Comparison of ENCODE assay signal across 9 cellular contexts in the genomic region with DNA sequence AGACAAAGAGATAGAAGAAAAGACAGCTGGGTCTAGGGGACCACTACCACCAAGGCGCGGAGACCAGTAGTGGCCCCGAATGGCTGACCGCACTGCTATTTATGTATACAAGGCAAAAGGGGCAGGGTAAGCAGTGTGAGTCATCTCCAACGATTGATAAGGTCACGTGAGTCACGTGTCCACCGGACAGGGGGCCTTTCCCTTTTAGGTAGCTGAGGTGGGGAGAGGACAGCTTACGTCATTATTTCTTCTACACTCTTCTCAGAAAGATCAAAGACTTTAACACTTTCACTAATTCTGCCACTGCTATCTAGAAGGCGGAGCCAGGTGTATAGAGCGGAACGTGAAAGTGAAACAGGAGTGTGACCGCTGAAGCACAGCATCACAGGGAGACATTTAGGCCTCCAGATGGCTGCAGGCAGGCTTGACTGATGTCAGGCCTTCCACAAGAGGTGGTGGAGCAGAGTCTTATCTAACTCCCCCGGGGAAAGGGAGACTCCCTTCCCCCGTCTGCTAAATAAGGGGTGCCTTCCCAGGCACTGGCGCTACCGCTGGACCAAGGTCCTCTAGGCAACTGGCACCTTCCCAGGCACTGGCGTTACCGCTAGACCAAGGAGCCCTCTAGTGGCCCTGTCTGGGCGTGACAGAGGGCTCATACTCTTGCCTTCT. TPM values are rescaled to one million over a fixed set of nuclear protein-coding genes. Genes with fewer than 3 reads are reported as not detected.
DNase-seq lines count a peak whose midpoint lies in the region; ATAC-seq, FAIRE-seq and TF ChIP-seq lines count a peak whose summit lies in the region.
"Had no signal": no experiment of that assay in that cellular context is flagged by ENCODE, and none has a peak within 500 bp of the region (broad histone marks: within the 10 kb centered on the region; RNA-seq: fewer than 3 reads in every experiment).

No MANE protein-coding gene starts in this region.

- TF ChIP-seq CTCF in CD14-positive monocyte (IDR thresholded peaks at IDR 0.05) (peak; percentile 90), foreskin fibroblast (IDR thresholded peaks at IDR 0.05; ENCODE audit: low read depth, low read length) (peak; percentile 55), pancreas (IDR thresholded peaks at IDR 0.05) (peak; percentile 59 to 68 (median 64))

- peak; percentile 93 for ATAC-seq in GM18907 (IDR thresholded peaks at IDR 0.05; ENCODE audit: unreplicated experiment)
- peak; percentile 89 for ATAC-seq in HG03045 (IDR thresholded peaks at IDR 0.05; ENCODE audit: unreplicated experiment)
- peak; percentile 91 to 97 (median 94) for ATAC-seq in pancreas

- H3K36me3 Mint-ChIP-seq in CD14-positive monocyte, result no peaks in the 10 kb centered on the region

- peaks cover 0 to 2% (median under 1%) of the 10 kb centered on the region in 3 donors for H3K27me3 Mint-ChIP-seq in CD14-positive monocyte (ENCODE audit: low read depth in 3 of 3)

- no peaks in the 10 kb centered on the region for H3K36me3 ChIP-seq in pancreas

- 33 to 47% methylated on average over 20 of the region's 20 CpGs for WGBS in pancreas, 2 donors

- H3K4me3 Mint-ChIP-seq in CD14-positive monocyte, result peak overlapping the region; percentile 84 to 85

- FAIRE-seq in pancreas (lab: Jason Lieb, UNC), result no peak

- no peaks in the 10 kb centered on the region for H3K27me3 ChIP-seq in pancreas

- peaks cover 11% of the 10 kb centered on the region for H3K4me1 Mint-ChIP-seq in CD14-positive monocyte

- no peak overlapping the region for H3K4me3 ChIP-seq in foreskin fibroblast (ENCODE audit: low read depth in 1 of 2, low read length in 2 of 2)
- H3K4me3 ChIP-seq in pancreas, result peak overlapping the region; percentile 15 to 63 (median 35)

- intact Hi-C loops in CD14-positive monocyte (cut with micrococcal nuclease), result no loop called here
- intact Hi-C loops in pancreas (cut with DNase I), result no loop called here

- peak overlapping the region in 2 of 4 donors; percentile 9 to 64 for H3K27ac ChIP-seq in pancreas

- no peaks in the 10 kb centered on the region for H3K4me1 ChIP-seq in pancreas

- peak overlapping the region in 4 of 7 donors; percentile 50 to 88 (median 69) for H3K27ac Mint-ChIP-seq in CD14-positive monocyte

- no peaks in the 10 kb centered on the region for H3K9me3 ChIP-seq in pancreas

- no peaks in the 10 kb centered on the region for H3K9me3 Mint-ChIP-seq in CD14-positive monocyte

- peak; percentile 77 for DNase-seq in CD14-positive monocyte (ENCODE audit: low spot score)
- peak; percentile 24 for DNase-seq in NCI-H510A (lab: John Stamatoyannopoulos, UW)
- DNase-seq in activated CD8-positive, alpha-beta memory T cell treated with anti-CD3 and anti-CD28 coated beads, Interleukin-2, amount 50 U/mL, for 48 hours, result peak; percentile 64
- peak; percentile 59 to 82 for DNase-seq in foreskin fibroblast
- DNase-seq in pancreas, result peak; percentile 72 to 89 (median 86)
- DNase-seq in DMS153 (lab: John Stamatoyannopoulos, UW), result no peak

RNA-seq across cellular contexts. Expression of gene PRR16, which starts 6.1 kb away (rescaled TPM):
- polyA plus RNA-seq in CD14-positive monocyte, result under 1 TPM; 0.14 to 0.74 TPM
- 1 to 10 TPM in 1 of 6 donors, under 1 TPM in 5; 0.19 to 2.5 (median 0.54) TPM for total RNA-seq in pancreas
- under 1 TPM; 0.61 to 0.75 TPM for polyA plus RNA-seq in pancreas
- total RNA-seq: T-helper 1 cell treated with Interleukin-12 subunit alpha and Interleukin-12 subunit beta and Interleukin-4 antibody, amounts not matched to agents 30 ng/mL and 1 ng/mL, for 36 hours had no signal

Comparison
In these comparisons a context has a peak if more than half of its experiments do, and no peak if none do; other contexts are left out.
1. H3K4me3 ChIP-seq: peak in pancreas (4 of 4); none in foreskin fibroblast (0 of 2).
2. Peak in every context shown above with its lines, with median percentiles within 50 percentile points of each other: CTCF ChIP-seq and ATAC-seq.